8 cellular contexts compared by ENCODE assay signal in the genomic region with DNA sequence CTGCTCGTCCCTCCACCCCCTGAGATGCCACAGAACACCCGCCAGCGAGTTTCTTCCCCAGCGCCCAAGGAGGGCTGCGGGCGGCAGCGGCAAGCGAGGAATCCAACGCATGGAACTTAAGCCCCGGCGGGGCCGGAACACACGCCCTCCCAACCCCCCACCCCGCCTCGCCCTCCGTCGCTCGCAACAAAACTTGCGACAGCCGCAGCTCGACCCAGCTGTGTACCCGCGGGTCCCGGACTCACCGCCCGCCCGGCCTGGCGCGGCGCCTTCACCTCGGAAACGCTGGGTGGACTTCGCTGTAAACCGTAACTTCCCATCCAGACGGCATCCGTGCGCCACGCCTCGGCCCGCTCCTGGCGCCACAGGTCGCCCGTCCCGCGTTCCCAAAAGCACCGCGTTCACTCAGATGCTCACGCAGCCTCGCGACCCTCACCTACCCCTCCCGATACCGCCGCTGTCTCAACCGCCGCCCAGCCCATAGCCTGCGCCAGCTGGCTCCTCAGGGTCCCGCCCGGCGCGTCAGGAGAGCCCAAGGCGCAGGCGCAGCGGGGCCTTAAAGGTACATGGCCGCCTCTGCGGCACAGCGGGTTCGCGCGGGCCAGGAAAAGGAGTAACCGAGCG. TPM values are rescaled to one million over a fixed set of nuclear protein-coding genes. Genes with fewer than 3 reads are reported as not detected.
DNase-seq lines count a peak whose midpoint lies in the region; FAIRE-seq and TF ChIP-seq lines count a peak whose summit lies in the region.
"Not testable (repeated sequence)": the region's sequence is repeated elsewhere in the genome, so short reads cannot be mapped to it uniquely, and the experiment has no call there.

A gene with protein sequence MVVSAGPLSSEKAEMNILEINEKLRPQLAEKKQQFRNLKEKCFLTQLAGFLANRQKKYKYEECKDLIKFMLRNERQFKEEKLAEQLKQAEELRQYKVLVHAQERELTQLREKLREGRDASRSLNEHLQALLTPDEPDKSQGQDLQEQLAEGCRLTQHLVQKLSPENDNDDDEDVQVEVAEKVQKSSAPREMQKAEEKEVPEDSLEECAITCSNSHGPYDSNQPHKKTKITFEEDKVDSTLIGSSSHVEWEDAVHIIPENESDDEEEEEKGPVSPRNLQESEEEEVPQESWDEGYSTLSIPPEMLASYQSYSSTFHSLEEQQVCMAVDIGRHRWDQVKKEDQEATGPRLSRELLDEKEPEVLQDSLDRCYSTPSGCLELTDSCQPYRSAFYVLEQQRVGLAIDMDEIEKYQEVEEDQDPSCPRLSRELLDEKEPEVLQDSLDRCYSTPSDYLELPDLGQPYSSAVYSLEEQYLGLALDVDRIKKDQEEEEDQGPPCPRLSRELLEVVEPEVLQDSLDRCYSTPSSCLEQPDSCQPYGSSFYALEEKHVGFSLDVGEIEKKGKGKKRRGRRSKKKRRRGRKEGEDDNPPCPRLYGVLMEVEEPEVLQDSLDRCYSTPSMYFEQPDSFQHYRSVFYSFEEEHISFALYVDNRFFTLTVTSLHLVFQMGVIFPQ (minus strand): TSS at position 534 of the 624 bp plus-strand sequence. CDS start 21,666 bp downstream, outside the sequence.

- H3K36me3 ChIP-seq in osteoblast (ENCODE audit: insufficient read depth, low read length); stomach: not testable (repeated sequence)

- TF ChIP-seq CTCF in HFF-Myc (IDR thresholded peaks at IDR 0.05; ENCODE audit: low read depth, low read length, missing control alignments); osteoblast (IDR thresholded peaks at IDR 0.05; ENCODE audit: extremely low read depth, low read depth, low read length); stomach (IDR thresholded peaks at IDR 0.05): not testable (repeated sequence)

- not testable (repeated sequence) for TF ChIP-seq POLR2A in stomach (IDR thresholded peaks at IDR 0.05)

- not testable (repeated sequence) for H3K27ac ChIP-seq in adipose tissue (ENCODE audit: low read depth, low read length); osteoblast (ENCODE audit: low read depth, low read length)
- H3K27ac ChIP-seq in stomach, result peak within 1 kb of the TSS in 4 of 5 donors; percentile 66 to 83 (median 70)

- not testable (repeated sequence) for H3K27me3 ChIP-seq in osteoblast (ENCODE audit: insufficient read depth, low read length); stomach

- H4K20me1 ChIP-seq in osteoblast (ENCODE audit: insufficient read depth, low read length), result not testable (repeated sequence)

- TF ChIP-seq EP300 in stomach (IDR thresholded peaks at IDR 0.05), result not testable (repeated sequence)

- peak within 1 kb of the TSS; percentile 51 for H2AFZ ChIP-seq in osteoblast (ENCODE audit: low read length)

- not testable (repeated sequence) for H3K4me1 ChIP-seq in osteoblast (ENCODE audit: insufficient read depth, low read length); stomach

- H3K9me3 ChIP-seq in osteoblast (ENCODE audit: low read depth, low read length); stomach: not testable (repeated sequence)

- peak; percentile 47 for FAIRE-seq in G401.6 (lab: Jason Lieb, UNC)

- intact Hi-C loops in head of caudate nucleus (cut with DNase I); stomach (cut with DNase I; ENCODE audit: low total_unique reads): not testable (repeated sequence)

- peak within 1 kb of the TSS; percentile 28 for H3K4me2 ChIP-seq in osteoblast (ENCODE audit: insufficient read depth, low read length)

- WGBS in adipose tissue, 3 donors, result 0 to 1% (median 1%) methylated on average over 46 to 64 of the region's 71 CpGs
- 0 to 2% (median 0%) methylated on average over 7 to 63 of the region's 71 CpGs for WGBS in stomach, 5 donors

- not testable (repeated sequence) for H3K79me2 ChIP-seq in osteoblast (ENCODE audit: insufficient read depth, low read length)

- DNase-seq in HFF-Myc (ENCODE audit: extremely low read depth, low read depth) (peak; percentile 0), MV-4-11 (lab: John Stamatoyannopoulos, UW) (peak; percentile 30), T-helper 2 cell (peak; percentile 52 to 77 (median 68)), head of caudate nucleus (peak; percentile 10 to 84 (median 68)), stomach (peak; percentile 75)
- not testable (repeated sequence) for DNase-seq in osteoblast (ENCODE audit: insufficient read length, low spot score, missing footprints)

- H3K4me3 ChIP-seq in HFF-Myc (replicated peaks; ENCODE audit: low read depth, low read length) (peak within 1 kb of the TSS; percentile 51), osteoblast (ENCODE audit: insufficient read depth, low read length) (peak within 1 kb of the TSS; percentile 73), stomach (peak within 1 kb of the TSS; percentile 54 to 79 (median 62))

RNA-seq across cellular contexts. Expression of the gene that starts here (rescaled TPM):
- polyA plus RNA-seq in adipose tissue (10 to 100 TPM in 2 of 3 donors, 1 to 10 TPM in 1; 9.9 to 14.3 (median 14.0) TPM), stomach (1 to 10 TPM; 7.6 to 9.1 (median 8.1) TPM)
- total RNA-seq in osteoblast (36.2 and 79.0 TPM in 2 replicates), stomach (10 to 100 TPM in 4 of 5 donors, 1 to 10 TPM in 1; 5.8 to 33.0 (median 17.5) TPM)
